Comparison of ENCODE assay signal across 19 cellular contexts in the genomic region with DNA sequence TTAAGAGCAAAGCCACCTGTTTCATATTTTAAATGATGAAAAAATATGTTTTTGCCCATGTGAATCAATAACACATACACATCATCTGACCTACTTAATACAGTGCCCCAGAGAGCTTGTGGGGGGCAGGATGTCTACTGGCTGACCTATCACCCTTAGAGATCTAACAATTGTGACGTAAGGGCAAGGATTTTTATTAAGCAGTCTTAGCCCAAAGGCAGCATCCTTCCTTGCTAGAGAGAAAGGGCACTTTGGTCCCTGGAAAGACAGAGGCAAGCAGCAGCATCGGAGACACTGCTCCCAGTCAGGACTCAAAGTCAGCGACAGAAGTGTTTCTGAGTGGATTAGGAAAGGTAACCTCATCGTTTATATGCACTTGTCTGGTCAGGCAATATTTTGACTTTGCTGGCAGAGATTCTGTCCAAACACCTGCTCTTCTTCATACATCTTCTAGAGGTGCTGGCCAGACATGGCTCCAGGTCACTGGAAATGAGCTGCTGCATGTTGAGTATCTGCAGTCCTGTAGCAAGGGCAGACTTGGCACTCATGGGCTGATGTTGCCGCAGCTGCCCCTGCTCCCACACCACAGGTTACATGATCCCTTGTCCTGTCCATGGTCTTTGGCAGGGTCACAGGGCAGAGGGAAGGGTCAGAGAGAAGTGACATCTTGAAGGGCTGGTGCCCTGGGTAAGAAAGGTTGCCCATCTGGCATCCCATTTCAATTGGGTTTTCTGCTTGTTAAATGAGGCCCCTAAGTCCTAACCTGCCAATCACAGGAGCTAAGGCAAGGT. TPM values are rescaled to one million over a fixed set of nuclear protein-coding genes. Genes with fewer than 3 reads are reported as not detected.
A peak's percentile ranks its signal among the peaks of the same experiment; 100 is the strongest.
DNase-seq lines count a peak whose midpoint lies in the region; TF ChIP-seq lines count a peak whose summit lies in the region.
"Had no signal": no experiment of that assay in that cellular context is flagged by ENCODE, and none has a peak within 500 bp of the region (broad histone marks: within the 10 kb centered on the region; RNA-seq: fewer than 3 reads in every experiment).

No MANE protein-coding gene starts in this region.

- DNase-seq in activated CD8-positive, alpha-beta memory T cell treated with anti-CD3 and anti-CD28 coated beads for 24 hours = peak; percentile 57
- DNase-seq in activated CD8-positive, alpha-beta memory T cell treated with anti-CD3 and anti-CD28 coated beads, Interleukin-2, amount 50 U/mL, for 4 hours = no peak
- DNase-seq in T-helper 22 cell (ENCODE audit: low read depth) (peak; percentile 31), esophagus squamous epithelium (lab: John Stamatoyannopoulos, UW) (no peak), spleen (no peak), GM20000 (ENCODE audit: low spot score) (no peak), DMS153 (lab: John Stamatoyannopoulos, UW) (no peak), HCEC 1CT (no peak)
- DNase-seq: activated naive CD4-positive, alpha-beta T cell treated with Interleukin-2 at 50 U/mL for 16 hours; C1 segment of cervical spinal cord; DMS53; NCI-H1105 treated with DMSO at 0.1 percent for 48 hours; NCI-H524; right lobe of liver had no signal

- intact Hi-C loops in esophagus squamous epithelium (cut with DNase I) (no loop called here), spleen (cut with DNase I; ENCODE audit: low total_unique reads) (no loop called here)

- H3K27me3 ChIP-seq in esophagus squamous epithelium = no peaks in the 10 kb centered on the region
- H3K27me3 ChIP-seq in spleen (replicated peaks in 1 of 7) = no peaks in the 10 kb centered on the region
- H3K27me3 ChIP-seq: right lobe of liver had no signal

- TF ChIP-seq CTCF in esophagus squamous epithelium (IDR thresholded peaks at IDR 0.05) (no peak), spleen (IDR thresholded peaks at IDR 0.05 in 8 of 11, conservative IDR thresholded peaks at IDR 0.05 in 3 of 11) (no peak), GM20000 (IDR thresholded peaks at IDR 0.05; ENCODE audit: extremely low read depth, missing control alignments) (no peak)

- TF ChIP-seq POLR2A in esophagus squamous epithelium (IDR thresholded peaks at IDR 0.05) (peak in 1 of 4 donors; percentile 26), spleen (IDR thresholded peaks at IDR 0.05) (no peak)

- H3K27ac ChIP-seq in esophagus squamous epithelium (peak overlapping the region in 3 of 4 donors; percentile 5 to 60 (median 55)), spleen (peak overlapping the region in 7 of 8 donors; percentile 3 to 89 (median 44))
- H3K27ac ChIP-seq: right lobe of liver had no signal

- H3K4me3 ChIP-seq in esophagus squamous epithelium (peak overlapping the region in 2 of 4 donors; percentile 19 to 22), spleen (peak overlapping the region in 4 of 8 donors; percentile 2 to 60 (median 22))
- H3K4me3 ChIP-seq: right lobe of liver had no signal

- H3K9me3 ChIP-seq in esophagus squamous epithelium (no peaks in the 10 kb centered on the region), spleen (no peaks in the 10 kb centered on the region)
- H3K9me3 ChIP-seq: right lobe of liver had no signal

- H3K4me1 ChIP-seq in esophagus squamous epithelium = peaks cover 0 to 24% (median 0%) of the 10 kb centered on the region in 3 donors
- peaks cover 0 to 38% (median 9%) of the 10 kb centered on the region in 6 donors for H3K4me1 ChIP-seq in spleen
- H3K4me1 ChIP-seq: right lobe of liver had no signal

- whole genome bisulfite sequencing in esophagus squamous epithelium, 2 donors = 70 to 84% methylated on average over 4 to 5 of the region's 5 CpGs
- WGBS in spleen, 5 donors = 84 to 91% (median 88%) methylated on average over 4 to 5 of the region's 5 CpGs

- H3K36me3 ChIP-seq in esophagus squamous epithelium = peaks cover 6 to 70% (median 25%) of the 10 kb centered on the region in 3 donors
- peaks cover 0 to 76% (median 38%) of the 10 kb centered on the region in 6 donors for H3K36me3 ChIP-seq in spleen

RNA-seq across cellular contexts. Expression of a gene that starts 1.8 kb away (rescaled TPM):
- total RNA-seq in esophagus squamous epithelium (10 to 100 TPM in 1 of 4 donors, 1 to 10 TPM in 3; 1.7 to 12.0 (median 4.4) TPM), spleen (10 to 100 TPM in 5 of 7 donors, 1 to 10 TPM in 2; 6.6 to 35.3 (median 16.0) TPM)
- polyA plus RNA-seq in spleen = 1 to 10 TPM; 2.5 to 3.7 (median 2.6) TPM
- total RNA-seq: A673, H1, myocyte, osteocyte had no signal
- polyA plus RNA-seq: H1 had no signal

RNA-seq across cellular contexts. Expression of a gene that starts 50.6 kb away (rescaled TPM):
- 10 to 100 TPM; 17.8 to 33.3 (median 25.0) TPM for total RNA-seq in esophagus squamous epithelium
- 10 to 100 TPM; 22.9 to 40.1 (median 34.3) TPM for total RNA-seq in spleen
- 1 to 10 TPM; 5.2 to 7.9 (median 5.7) TPM for polyA plus RNA-seq in spleen

RNA-seq across cellular contexts. Expression of a gene that starts 58.7 kb away (rescaled TPM):
- total RNA-seq in esophagus squamous epithelium (not detected), spleen (1 to 10 TPM; 1.2 to 3.6 (median 1.7) TPM)
- 1 to 10 TPM; 1.1 to 1.3 (median 1.3) TPM for polyA plus RNA-seq in spleen
- total RNA-seq: A673, H1, myocyte, osteocyte, ureter had no signal
- polyA plus RNA-seq: H1 had no signal

Comparison
In these comparisons a context has a peak if more than half of its experiments do, and no peak if none do; other contexts are left out.
1. DNase-seq: peak in activated CD8-positive, alpha-beta memory T cell treated with anti-CD3 and anti-CD28 coated beads for 24 hours (single experiment) and T-helper 22 cell (single experiment); none in activated CD8-positive, alpha-beta memory T cell treated with anti-CD3 and anti-CD28 coated beads, Interleukin-2, amount 50 U/mL, for 4 hours (single experiment), esophagus squamous epithelium (single experiment), spleen (single experiment), GM20000 (single experiment), DMS153 (single experiment) and HCEC 1CT (single experiment).